14 cellular contexts compared by ENCODE assay signal in genomic region chr12:23771230-23771949, GRCh38.
A peak's percentile ranks its signal among the peaks of the same experiment; 100 is the strongest.
DNase-seq lines count a peak whose midpoint lies in the region; ATAC-seq and TF ChIP-seq lines count a peak whose summit lies in the region.
"Had no signal": no experiment of that assay in that cellular context is flagged by ENCODE, and none has a peak within 500 bp of the region (broad histone marks: within the 10 kb centered on the region; RNA-seq: fewer than 3 reads in every experiment).

No MANE protein-coding gene starts in this region.

- peak overlapping the region; percentile 6; the same call in 1 of the 2 replicates for H3K4me3 ChIP-seq in GM12865 (ENCODE audit: low read depth, low read length)
- no peak overlapping the region for H3K4me3 ChIP-seq in ascending aorta
- H3K4me3 ChIP-seq in right atrium auricular region, result no peak overlapping the region

- no peak for ATAC-seq in HG03108 (IDR thresholded peaks at IDR 0.05; ENCODE audit: unreplicated experiment)
- ATAC-seq: foreskin keratinocyte had no signal

- H3K36me3 Mint-ChIP-seq in activated naive CD8-positive, alpha-beta T cell treated with anti-CD3 and anti-CD28 coated beads for 36 hours, result no peaks in the 10 kb centered on the region
- H3K36me3 Mint-ChIP-seq: mesothelial cell of epicardium had no signal

- CTCF ChIA-PET in HEK293T (lab: Yijun Ruan, JAX), result no interaction called here

- H3K4me1 Mint-ChIP-seq in activated naive CD8-positive, alpha-beta T cell treated with anti-CD3 and anti-CD28 coated beads for 36 hours, result no peaks in the 10 kb centered on the region
- H3K4me1 Mint-ChIP-seq: B cell had no signal

- peaks cover 0 to 13% of the 10 kb centered on the region in 2 donors for H3K4me1 ChIP-seq in ascending aorta
- H3K4me1 ChIP-seq in right atrium auricular region, result no peaks in the 10 kb centered on the region
- H3K4me1 ChIP-seq: foreskin keratinocyte had no signal

- intact Hi-C loops in ascending aorta (cut with DNase I) (no loop called here), posterior cingulate gyrus (cut with DNase I) (no loop called here)

- H3K27me3 Mint-ChIP-seq in activated naive CD8-positive, alpha-beta T cell treated with anti-CD3 and anti-CD28 coated beads for 36 hours, result no peaks in the 10 kb centered on the region
- H3K27me3 Mint-ChIP-seq: B cell had no signal

- TF ChIP-seq CTCF in GM12865 (IDR thresholded peaks at IDR 0.05; ENCODE audit: insufficient read depth, low read depth, low read length, missing control alignments) (no peak), ascending aorta (IDR thresholded peaks at IDR 0.05) (no peak), right atrium auricular region (IDR thresholded peaks at IDR 0.05) (no peak)

- no peaks in the 10 kb centered on the region for H3K9me3 Mint-ChIP-seq in activated naive CD8-positive, alpha-beta T cell treated with anti-CD3 and anti-CD28 coated beads for 36 hours

- DNase-seq in GM12865 (ENCODE audit: low read depth) (no peak), ascending aorta (ENCODE audit: low spot score in 2 of 2) (peak; percentile 23 to 85), right atrium auricular region (ENCODE audit: low spot score) (peak; percentile 83), posterior cingulate gyrus (peak; percentile 60 to 94 (median 68)), HEK293T (ENCODE audit: extremely low spot score) (no peak)
- no peak for DNase-seq in activated naive CD8-positive, alpha-beta T cell treated with anti-CD3 and anti-CD28 coated beads for 36 hours
- DNase-seq in activated CD4-positive, alpha-beta T cell treated with anti-CD3 and anti-CD28 coated beads for 4 hours, result no peak
- DNase-seq: activated CD4-positive, alpha-beta T cell treated with anti-CD3 and anti-CD28 coated beads, Interleukin-2, amount 50 U/mL, for 1 hour; activated gamma-delta T cell; foreskin keratinocyte; SW 1271 had no signal

- no peaks in the 10 kb centered on the region for H3K27me3 ChIP-seq in ascending aorta
- no peaks in the 10 kb centered on the region for H3K27me3 ChIP-seq in right atrium auricular region
- H3K27me3 ChIP-seq: foreskin keratinocyte had no signal

- H3K9me3 ChIP-seq in ascending aorta, result no peaks in the 10 kb centered on the region
- H3K9me3 ChIP-seq in right atrium auricular region, result no peaks in the 10 kb centered on the region

- POLR2A ChIA-PET in HEK293T (lab: Yijun Ruan, JAX), result no interaction called here

- no peak overlapping the region for H3K4me3 Mint-ChIP-seq in activated naive CD8-positive, alpha-beta T cell treated with anti-CD3 and anti-CD28 coated beads for 36 hours
- H3K4me3 Mint-ChIP-seq: B cell, mesothelial cell of epicardium had no signal

- H3K27ac Mint-ChIP-seq in activated naive CD8-positive, alpha-beta T cell treated with anti-CD3 and anti-CD28 coated beads for 36 hours, result no peak overlapping the region
- H3K27ac Mint-ChIP-seq: B cell, mesothelial cell of epicardium had no signal

- H3K27ac ChIP-seq in ascending aorta, result peak overlapping the region; percentile 55 to 65
- H3K27ac ChIP-seq in right atrium auricular region, result peak overlapping the region in 1 of 2 donors; percentile 6
- H3K27ac ChIP-seq: foreskin keratinocyte had no signal

- H3K36me3 ChIP-seq in ascending aorta (no peaks in the 10 kb centered on the region), right atrium auricular region (no peaks in the 10 kb centered on the region)

TF ChIP-seq in HEK293T, 16 proteins besides CTCF, POLR2A, EP300 and RAD21:
- TF ChIP-seq FOXM1 (IDR thresholded peaks at IDR 0.05; ENCODE audit: borderline replicate concordance) (no peak), ELF4 (IDR thresholded peaks at IDR 0.05) (no peak), SUZ12 (IDR thresholded peaks at IDR 0.05) (no peak), SP1 (IDR thresholded peaks at IDR 0.05) (no peak), L3MBTL2 (conservative IDR thresholded peaks at IDR 0.05) (no peak), HDGF (IDR thresholded peaks at IDR 0.05; ENCODE audit: borderline replicate concordance) (no peak), BHLHE40 (IDR thresholded peaks at IDR 0.05; ENCODE audit: borderline replicate concordance) (no peak), ZNF384 (IDR thresholded peaks at IDR 0.05) (no peak), CTBP1 (IDR thresholded peaks at IDR 0.05; ENCODE audit: borderline replicate concordance) (no peak), FOXA1 (IDR thresholded peaks at IDR 0.05) (no peak), FOXK2 (IDR thresholded peaks at IDR 0.05) (no peak), ARNT (IDR thresholded peaks at IDR 0.05) (no peak), TARDBP (IDR thresholded peaks at IDR 0.05) (no peak)
- TF ChIP-seq, protein P1, sequence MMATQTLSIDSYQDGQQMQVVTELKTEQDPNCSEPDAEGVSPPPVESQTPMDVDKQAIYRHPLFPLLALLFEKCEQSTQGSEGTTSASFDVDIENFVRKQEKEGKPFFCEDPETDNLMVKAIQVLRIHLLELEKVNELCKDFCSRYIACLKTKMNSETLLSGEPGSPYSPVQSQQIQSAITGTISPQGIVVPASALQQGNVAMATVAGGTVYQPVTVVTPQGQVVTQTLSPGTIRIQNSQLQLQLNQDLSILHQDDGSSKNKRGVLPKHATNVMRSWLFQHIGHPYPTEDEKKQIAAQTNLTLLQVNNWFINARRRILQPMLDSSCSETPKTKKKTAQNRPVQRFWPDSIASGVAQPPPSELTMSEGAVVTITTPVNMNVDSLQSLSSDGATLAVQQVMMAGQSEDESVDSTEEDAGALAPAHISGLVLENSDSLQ (IDR thresholded peaks at IDR 0.05), result no peak

Comparison
In these comparisons a context has a peak if more than half of its experiments do, and no peak if none do; other contexts are left out.
1. DNase-seq: peak in ascending aorta (2 of 2), right atrium auricular region (single experiment) and posterior cingulate gyrus (10 of 10); none in GM12865 (single experiment), HEK293T (single experiment), activated naive CD8-positive, alpha-beta T cell treated with anti-CD3 and anti-CD28 coated beads for 36 hours (single experiment) and activated CD4-positive, alpha-beta T cell treated with anti-CD3 and anti-CD28 coated beads for 4 hours (0 of 2).